In the genomic region with DNA sequence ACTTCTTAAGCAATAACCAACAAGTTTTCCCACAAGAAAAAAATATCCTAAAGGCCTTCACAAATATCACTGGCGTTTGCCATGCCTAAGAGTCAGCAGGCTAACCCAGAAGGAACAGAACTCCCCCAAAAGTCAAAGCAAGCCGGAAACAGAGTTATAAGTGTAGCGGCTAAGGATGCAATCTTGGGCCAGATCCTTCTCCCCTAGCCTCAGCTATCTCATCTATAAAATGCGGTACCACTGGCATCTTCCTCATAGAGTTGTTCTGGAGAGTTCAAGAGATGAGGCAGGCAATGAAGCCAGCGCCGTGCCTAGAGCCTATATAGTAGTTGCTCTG, we compare ENCODE assay signal across 8 cellular contexts. TPM values are rescaled to one million over a fixed set of nuclear protein-coding genes. Genes with fewer than 3 reads are reported as not detected.
DNase-seq lines count a peak whose midpoint lies in the region; ATAC-seq and TF ChIP-seq lines count a peak whose summit lies in the region.

No MANE protein-coding gene starts in this region.

- ATAC-seq in GM21723 (IDR thresholded peaks at IDR 0.05; ENCODE audit: unreplicated experiment) (peak; percentile 7), gastrocnemius medialis (peak in 1 of 2 donors; percentile 5)

- H3K36me3 ChIP-seq in SK-N-MC (ENCODE audit: insufficient read depth, low read length), result peaks cover 1% of the 10 kb centered on the region; the same call in 1 of the 2 replicates
- peaks cover 0 to 5% of the 10 kb centered on the region in 2 donors for H3K36me3 ChIP-seq in gastrocnemius medialis

- intact Hi-C loops in gastrocnemius medialis (cut with DNase I; ENCODE audit: low total_unique reads), result no loop called here

- peaks cover 0 to 5% (median 0%) of the 10 kb centered on the region in 3 donors for H3K27me3 ChIP-seq in gastrocnemius medialis

- peak overlapping the region; percentile 88 for H3K9ac ChIP-seq in SK-N-MC (ENCODE audit: insufficient read length)

- no peak for DNase-seq in SK-N-MC (ENCODE audit: low read depth, low spot score)
- DNase-seq in fibroblast of the aortic adventitia (ENCODE audit: low read depth), result peak; percentile 26
- DNase-seq in gastrocnemius medialis, result no peak
- DNase-seq in 8988T, result no peak
- no peak for DNase-seq in epidermal melanocyte (ENCODE audit: insufficient read length, low spot score)
- DNase-seq in HCEC 1CT, result no peak
- DNase-seq in NCI-H774 (lab: John Stamatoyannopoulos, UW), result no peak

- H3K27ac ChIP-seq in SK-N-MC (no peak overlapping the region), gastrocnemius medialis (peak overlapping the region; percentile 75 to 86 (median 78))

- peak overlapping the region; percentile 97 for H3K4me3 ChIP-seq in SK-N-MC
- H3K4me3 ChIP-seq in fibroblast of the aortic adventitia (ENCODE audit: low read depth, low read length), result peak overlapping the region; percentile 93
- H3K4me3 ChIP-seq in gastrocnemius medialis, result peak overlapping the region; percentile 60 to 97 (median 82)

- H3K4me1 ChIP-seq in gastrocnemius medialis, result peaks cover 26 to 27% of the 10 kb centered on the region in 2 donors

- TF ChIP-seq CTCF in fibroblast of the aortic adventitia (IDR thresholded peaks at IDR 0.05; ENCODE audit: insufficient read depth, low read length), result no peak
- no peak for TF ChIP-seq CTCF in gastrocnemius medialis (IDR thresholded peaks at IDR 0.05 in 4 of 5, conservative IDR thresholded peaks at IDR 0.05 in 1 of 5)

- in situ Hi-C loops in gastrocnemius medialis (cut with MboI; ENCODE audit: low sequenced_read_pairs in 4 of 4), result loop anchor here in 1 of 4 donors (10.0 kb wide), 1 partner anchor 98 kb away; no protein-coding TSS in a partner anchor

- H3K9me3 ChIP-seq in SK-N-MC (ENCODE audit: low read depth, low read length) (no peaks in the 10 kb centered on the region), gastrocnemius medialis (no peaks in the 10 kb centered on the region)

- TF ChIP-seq POLR2A in gastrocnemius medialis (IDR thresholded peaks at IDR 0.05), result no peak

RNA-seq across cellular contexts. Expression of a gene that starts 0.6 kb away (rescaled TPM):
- total RNA-seq in fibroblast of the aortic adventitia (ENCODE audit: low replicate concordance) (7.0 and 19.9 TPM in 2 replicates), gastrocnemius medialis (10 to 100 TPM in 1 of 4 donors, 1 to 10 TPM in 3; 4.7 to 10.4 (median 5.9) TPM)

RNA-seq across cellular contexts. Expression of a gene that starts 6.4 kb away (rescaled TPM):
- total RNA-seq in fibroblast of the aortic adventitia (ENCODE audit: low replicate concordance) (1.6 and 2.6 TPM in 2 replicates), gastrocnemius medialis (1 to 10 TPM in 1 of 4 donors, not detected in 3; 4.2 TPM)

RNA-seq across cellular contexts. Expression of a gene that starts 20.2 kb away (rescaled TPM):
- total RNA-seq in fibroblast of the aortic adventitia (ENCODE audit: low replicate concordance) (24.4 and 37.1 TPM in 2 replicates), gastrocnemius medialis (10 to 100 TPM; 11.2 to 48.4 (median 23.6) TPM)

RNA-seq across cellular contexts. Expression of a gene that starts 37.6 kb away (rescaled TPM):
- total RNA-seq in fibroblast of the aortic adventitia (ENCODE audit: low replicate concordance), result 26.5 and 85.0 TPM in 2 replicates
- total RNA-seq in gastrocnemius medialis, result 10 to 100 TPM; 46.7 to 69.3 (median 56.9) TPM

RNA-seq across cellular contexts. Expression of a gene that starts 43.8 kb away (rescaled TPM):
- total RNA-seq in fibroblast of the aortic adventitia (ENCODE audit: low replicate concordance), result 32.4 and 50.3 TPM in 2 replicates
- total RNA-seq in gastrocnemius medialis, result 1 to 10 TPM; 1.8 to 4.5 (median 2.8) TPM
